Comparison of ENCODE assay signal across 8 cellular contexts in the genomic region with DNA sequence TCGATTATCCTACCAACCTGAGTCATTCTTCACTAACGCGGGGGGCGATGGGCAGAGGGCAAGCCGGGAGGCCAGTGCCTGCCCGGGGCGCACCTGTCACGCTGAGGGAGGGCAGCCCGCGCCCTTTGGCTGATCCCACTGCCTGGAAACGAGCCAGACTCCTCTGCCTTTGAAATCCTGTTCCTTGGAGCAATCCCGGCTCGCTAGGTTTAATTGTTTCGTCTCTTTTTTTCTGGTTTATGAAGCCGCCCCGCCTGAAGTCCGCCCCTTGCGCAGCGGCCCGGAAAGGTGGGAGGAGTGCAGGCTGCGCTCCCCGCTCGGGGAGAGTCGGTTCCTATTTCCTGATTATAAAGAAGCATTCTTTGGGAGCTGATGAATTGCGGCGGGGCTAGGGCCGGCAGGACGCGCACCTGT.
DNase-seq lines count a peak whose midpoint lies in the region; ATAC-seq and TF ChIP-seq lines count a peak whose summit lies in the region.

No MANE protein-coding gene starts in this region.

- H3K14ac ChIP-seq in trophoblast cell (ENCODE audit: low read length), result no peak overlapping the region

- no peak overlapping the region for H4K91ac ChIP-seq in trophoblast cell (ENCODE audit: low read depth, low read length)

- H3K79me2 ChIP-seq in trophoblast cell (ENCODE audit: control insufficient read depth, insufficient read depth, low read length, poor library complexity), result no peaks in the 10 kb centered on the region

- H3K23ac ChIP-seq in trophoblast cell (ENCODE audit: low read length), result no peak overlapping the region

- H4K8ac ChIP-seq in trophoblast cell (ENCODE audit: low read depth, low read length), result no peak overlapping the region

- H3K27ac ChIP-seq in HUES64 (ENCODE audit: low read depth, low read length), result peak overlapping the region; percentile 70; the same call in 1 of the 2 replicates
- no peak overlapping the region for H3K27ac ChIP-seq in endodermal cell (ENCODE audit: low read depth, low read length)
- H3K27ac ChIP-seq in trophoblast cell (ENCODE audit: low read depth, low read length), result no peak overlapping the region

- CTCF ChIA-PET in T-cell (lab: Charles Lee), result no interaction called here

- H2BK12ac ChIP-seq in trophoblast cell (ENCODE audit: low read length), result no peak overlapping the region

- H3K27ac Mint-ChIP-seq in T-cell (peak overlapping the region in 1 of 2 donors; percentile 19), endodermal cell (no peak overlapping the region)

- no peak overlapping the region for H3K4ac ChIP-seq in trophoblast cell (ENCODE audit: low read depth, low read length)

- no peaks in the 10 kb centered on the region for H3K79me1 ChIP-seq in trophoblast cell (ENCODE audit: low read length)

- H3K36me3 ChIP-seq in ES-I3 (ENCODE audit: insufficient read depth, low read length) (no peaks in the 10 kb centered on the region), HUES64 (ENCODE audit: insufficient read depth, low read length) (no peaks in the 10 kb centered on the region), endodermal cell (ENCODE audit: control insufficient read depth, insufficient read depth, low read length) (no peaks in the 10 kb centered on the region), trophoblast cell (ENCODE audit: control insufficient read depth in 1 of 2, insufficient read depth in 2 of 2, low read length in 2 of 2) (no peaks in the 10 kb centered on the region)

- H3K27me3 ChIP-seq in HUES64 (ENCODE audit: insufficient read depth, low read length), result 0 out of 2 replicates have a peak, but pooled peaks cover 4% of the 10 kb centered on the region
- peaks cover 13% of the 10 kb centered on the region for H3K27me3 ChIP-seq in endodermal cell (ENCODE audit: control insufficient read depth, insufficient read depth, low read length, poor library complexity, severe bottlenecking)
- peaks cover 6% of the 10 kb centered on the region for H3K27me3 ChIP-seq in trophoblast cell (ENCODE audit: insufficient read depth, low read length)

- H3K18ac ChIP-seq in trophoblast cell (ENCODE audit: low read length), result no peak overlapping the region

- H3K4me1 Mint-ChIP-seq in T-cell, result peaks cover 8 to 18% (median 16%) of the 10 kb centered on the region in 3 donors
- H3K4me1 Mint-ChIP-seq in endodermal cell, result peaks cover 26% of the 10 kb centered on the region

- H4K12ac ChIP-seq in trophoblast cell (ENCODE audit: low read depth, low read length), result no peak overlapping the region

- H3K36me3 Mint-ChIP-seq in T-cell, result no peaks in the 10 kb centered on the region
- no peaks in the 10 kb centered on the region for H3K36me3 Mint-ChIP-seq in endodermal cell (ENCODE audit: low read depth)

- H3K9me3 ChIP-seq in ES-I3 (ENCODE audit: control insufficient read depth, insufficient read depth, low read length) (no peaks in the 10 kb centered on the region), HUES64 (ENCODE audit: insufficient read depth, low read depth, low read length) (no peaks in the 10 kb centered on the region), endodermal cell (ENCODE audit: control insufficient read depth, low read length) (no peaks in the 10 kb centered on the region), trophoblast cell (ENCODE audit: insufficient read depth, low read depth, low read length) (no peaks in the 10 kb centered on the region)

- peak overlapping the region; percentile 51 for H3K4me2 ChIP-seq in trophoblast cell (ENCODE audit: low read length)

- H3K4me3 ChIP-seq in HUES64 (ENCODE audit: low read length) (peak overlapping the region; percentile 46), endodermal cell (ENCODE audit: low read length) (peak overlapping the region; percentile 67), trophoblast cell (ENCODE audit: low read depth, low read length) (no peak overlapping the region)

- peak overlapping the region; percentile 73 to 85 (median 85) for H3K4me3 Mint-ChIP-seq in T-cell
- peak overlapping the region; percentile 57 for H3K4me3 Mint-ChIP-seq in endodermal cell

- ATAC-seq in T-cell (replicated peaks in 1 of 4) (peak; percentile 28 to 64 (median 48)), GM21390 (IDR thresholded peaks at IDR 0.05; ENCODE audit: unreplicated experiment) (no peak), GM21737 (IDR thresholded peaks at IDR 0.05; ENCODE audit: unreplicated experiment) (no peak)

- 1% methylated on average over 29 of the region's 29 CpGs for WGBS in HUES64
- 0 to 1% methylated on average over 1 to 29 of the region's 29 CpGs for WGBS in endodermal cell (ENCODE audit: insufficient coverage in 1 of 2, insufficient read length in 1 of 2), 2 experiments
- WGBS in trophoblast cell (ENCODE audit: extremely low coverage, insufficient coverage, insufficient read length), result no CpG with 5 or more reads among the region's 29 CpGs

- peaks cover 2 to 25% of the 10 kb centered on the region in 2 donors for H3K27me3 Mint-ChIP-seq in T-cell
- peaks cover 43% of the 10 kb centered on the region for H3K27me3 Mint-ChIP-seq in endodermal cell (ENCODE audit: insufficient read depth)

- H2AFZ ChIP-seq in trophoblast cell (ENCODE audit: insufficient read depth, low read length, poor library complexity), result no peak overlapping the region

- no peak overlapping the region for H2AK5ac ChIP-seq in trophoblast cell (ENCODE audit: low read length)

- H2BK120ac ChIP-seq in trophoblast cell (ENCODE audit: insufficient read depth, low read length, poor library complexity), result no peak overlapping the region

- H3K4me1 ChIP-seq in ES-I3 (ENCODE audit: insufficient read depth, low read length), result peaks cover 10% of the 10 kb centered on the region; the same call in 1 of the 2 replicates
- peaks cover 6% of the 10 kb centered on the region for H3K4me1 ChIP-seq in HUES64 (ENCODE audit: insufficient read depth, low read length)
- H3K4me1 ChIP-seq in endodermal cell (ENCODE audit: control insufficient read depth, insufficient read depth, low read length), result no peaks in the 10 kb centered on the region
- H3K4me1 ChIP-seq in trophoblast cell (ENCODE audit: control insufficient read depth in 1 of 2, insufficient read depth in 2 of 2, low read length in 2 of 2), result peaks cover 0 to 6% of the 10 kb centered on the region in 2 experiments

- DNase-seq in T-cell (peak in 6 of 34 experiments; percentile 1 to 12 (median 2)), endodermal cell (peak; percentile 81), trophoblast cell (no peak), EL (no peak)

- no peak overlapping the region for H2BK5ac ChIP-seq in trophoblast cell (ENCODE audit: low read depth, low read length, poor library complexity)

- TF ChIP-seq CTCF in endodermal cell (conservative IDR thresholded peaks at IDR 0.05), result no peak

- peak overlapping the region; percentile 58 for H3K9ac ChIP-seq in ES-I3 (ENCODE audit: low read depth, low read length)
- no peak overlapping the region; the same call in 1 of the 2 replicates for H3K9ac ChIP-seq in HUES64 (ENCODE audit: low read depth, low read length)
- H3K9ac ChIP-seq in endodermal cell (ENCODE audit: extremely low read depth, low read length, poor library complexity, severe bottlenecking), result no peak overlapping the region
- H3K9ac ChIP-seq in trophoblast cell (ENCODE audit: low read length), result no peak overlapping the region

- H3K9me3 Mint-ChIP-seq in T-cell, result peaks cover 0 to 7% (median 6%) of the 10 kb centered on the region in 3 donors
- H3K9me3 Mint-ChIP-seq in endodermal cell, result peaks cover 13% of the 10 kb centered on the region

- POLR2A ChIA-PET in T-cell (lab: Charles Lee), result interaction anchor here in 1 of 2 donors (0.6 kb wide), 1 partner anchor 482 kb away, joined by 4 read pairs; no protein-coding TSS in a partner anchor

Comparison
In these comparisons a context has a peak if more than half of its experiments do, and no peak if none do; other contexts are left out.
1. ATAC-seq: peak in T-cell (4 of 4); none in GM21390 (single experiment) and GM21737 (single experiment).